Comparison of ENCODE assay signal across 20 cellular contexts in genomic region chr11:74535371-74536118, GRCh38.
"Had no signal": no experiment of that assay in that cellular context is flagged by ENCODE, and none has a peak within 500 bp of the region (broad histone marks: within the 10 kb centered on the region; RNA-seq: fewer than 3 reads in every experiment).

No MANE protein-coding gene starts in this region.

- H3K36me3 ChIP-seq: cardiac muscle cell, esophagus muscularis mucosa, left ventricle myocardium inferior, prostate gland, right lobe of liver, uterus had no signal

- H3K4me3 Mint-ChIP-seq: activated B cell treated with CpG ODN at 0.5 μM for 24 hours; activated CD4-positive, alpha-beta T cell treated with anti-CD3 and anti-CD28 coated beads, Interleukin-2, amount 10 ng/mL, durations not matched to agents 24 days and 14 days; activated CD8-positive, alpha-beta T cell treated with anti-CD3 and anti-CD28 coated beads, Interleukin-2, amount 10 ng/mL, durations not matched to agents 7 days and 5 days; activated T-cell treated with anti-CD3 and anti-CD28 coated beads, Interleukin-2, amount 50 U/mL, for 72 hours; natural killer cell treated with Interleukin-12 subunit alpha and Interleukin-12 subunit beta and Interleukin-15 and Interleukin-18, amount 100 ng/mL, for 72 hours; stimulated activated effector memory CD8-positive, alpha-beta T cell treated with anti-CD3 and anti-CD28 coated beads, Interleukin-12 subunit alpha, Interleukin-12 subunit beta, amount 100 ng/mL, for 72 hours had no signal

- H3K9me3 Mint-ChIP-seq: natural killer cell treated with Interleukin-12 subunit alpha and Interleukin-12 subunit beta and Interleukin-15 and Interleukin-18, amount 100 ng/mL, for 72 hours had no signal

- ATAC-seq: activated CD8-positive, alpha-beta T cell treated with anti-CD3 and anti-CD28 coated beads, Interleukin-2, amount 10 ng/mL, durations not matched to agents 7 days and 5 days; activated naive CD4-positive, alpha-beta T cell treated with anti-CD3 and anti-CD28 coated beads, Interleukin-2, amount 50 U/mL, for 72 hours; activated T-cell treated with anti-CD3 and anti-CD28 coated beads, Interleukin-2, amount 50 U/mL, for 72 hours; foreskin keratinocyte; natural killer cell treated with Interleukin-12 subunit alpha and Interleukin-12 subunit beta and Interleukin-15 and Interleukin-18, amount 100 ng/mL, for 72 hours; right lobe of liver; stimulated activated effector memory CD8-positive, alpha-beta T cell treated with anti-CD3 and anti-CD28 coated beads, Interleukin-12 subunit alpha, Interleukin-12 subunit beta, amount 100 ng/mL, for 72 hours had no signal

- FAIRE-seq: TTC549 had no signal

- H3K4me1 ChIP-seq: esophagus muscularis mucosa, left ventricle myocardium inferior, prostate gland, right lobe of liver, uterus had no signal

- H3K9me3 ChIP-seq: prostate gland, right lobe of liver had no signal

- H3K27ac ChIP-seq: cardiac muscle cell, esophagus muscularis mucosa, foreskin keratinocyte, left ventricle myocardium inferior, prostate gland, right lobe of liver, uterus had no signal

- H3K4me1 Mint-ChIP-seq: activated CD4-positive, alpha-beta T cell treated with anti-CD3 and anti-CD28 coated beads, Interleukin-2, amount 10 ng/mL, durations not matched to agents 24 days and 14 days; stimulated activated effector memory CD8-positive, alpha-beta T cell treated with anti-CD3 and anti-CD28 coated beads, Interleukin-12 subunit alpha, Interleukin-12 subunit beta, amount 100 ng/mL, for 72 hours had no signal

- H3K27ac Mint-ChIP-seq: activated B cell treated with CpG ODN at 0.5 μM for 24 hours; activated CD4-positive, alpha-beta T cell treated with anti-CD3 and anti-CD28 coated beads, Interleukin-2, amount 10 ng/mL, durations not matched to agents 24 days and 14 days; activated CD8-positive, alpha-beta T cell treated with anti-CD3 and anti-CD28 coated beads, Interleukin-2, amount 10 ng/mL, durations not matched to agents 7 days and 5 days; activated T-cell treated with anti-CD3 and anti-CD28 coated beads, Interleukin-2, amount 50 U/mL, for 72 hours; natural killer cell treated with Interleukin-12 subunit alpha and Interleukin-12 subunit beta and Interleukin-15 and Interleukin-18, amount 100 ng/mL, for 72 hours; stimulated activated effector memory CD8-positive, alpha-beta T cell treated with anti-CD3 and anti-CD28 coated beads, Interleukin-12 subunit alpha, Interleukin-12 subunit beta, amount 100 ng/mL, for 72 hours had no signal

- DNase-seq: activated B cell treated with CpG ODN at 0.5 μM for 24 hours; activated CD4-positive, alpha-beta T cell treated with anti-CD3 and anti-CD28 coated beads, Interleukin-2, amount 10 ng/mL, durations not matched to agents 24 days and 14 days; activated CD8-positive, alpha-beta memory T cell treated with anti-CD3 and anti-CD28 coated beads, Interleukin-2, amount 50 U/mL, for 4 hours; activated CD8-positive, alpha-beta T cell treated with anti-CD3 and anti-CD28 coated beads, Interleukin-2, amount 10 ng/mL, durations not matched to agents 7 days and 5 days; activated gamma-delta T cell; activated T-cell treated with anti-CD3 and anti-CD28 coated beads, Interleukin-2, amount 50 U/mL, for 72 hours; foreskin keratinocyte; glutamatergic neuron; left ventricle myocardium inferior; nucleus accumbens; right lobe of liver; stimulated activated CD4-positive, alpha-beta T cell treated with anti-CD3 and anti-CD28 coated beads, Interleukin-1b, Interleukin-23, amount 100 ng/mL, for 48 hours; uterus had no signal

- H3K27me3 Mint-ChIP-seq: activated B cell treated with CpG ODN at 0.5 μM for 24 hours had no signal

- H3K27me3 ChIP-seq: cardiac muscle cell, esophagus muscularis mucosa, right lobe of liver, uterus had no signal

- H3K36me3 Mint-ChIP-seq: stimulated activated effector memory CD8-positive, alpha-beta T cell treated with anti-CD3 and anti-CD28 coated beads, Interleukin-12 subunit alpha, Interleukin-12 subunit beta, amount 100 ng/mL, for 72 hours had no signal

- H3K4me3 ChIP-seq: cardiac muscle cell, esophagus muscularis mucosa, left ventricle myocardium inferior, prostate gland, right lobe of liver, uterus had no signal
